Comparison of ENCODE assay signal across 1 cellular context in genomic region chr12:62279058-62279457, GRCh38.
TF ChIP-seq lines count a peak whose summit lies in the region.

No MANE protein-coding gene starts in this region.

TF ChIP-seq in K562, 482 proteins besides CTCF, POLR2A, EP300 and RAD21 (continued from another document):
- TF ChIP-seq PRDM10 (IDR thresholded peaks at IDR 0.05; ENCODE audit: partially characterized antibody), result no peak
